ENCODE assay signal across 18 cellular contexts in the genomic region with DNA sequence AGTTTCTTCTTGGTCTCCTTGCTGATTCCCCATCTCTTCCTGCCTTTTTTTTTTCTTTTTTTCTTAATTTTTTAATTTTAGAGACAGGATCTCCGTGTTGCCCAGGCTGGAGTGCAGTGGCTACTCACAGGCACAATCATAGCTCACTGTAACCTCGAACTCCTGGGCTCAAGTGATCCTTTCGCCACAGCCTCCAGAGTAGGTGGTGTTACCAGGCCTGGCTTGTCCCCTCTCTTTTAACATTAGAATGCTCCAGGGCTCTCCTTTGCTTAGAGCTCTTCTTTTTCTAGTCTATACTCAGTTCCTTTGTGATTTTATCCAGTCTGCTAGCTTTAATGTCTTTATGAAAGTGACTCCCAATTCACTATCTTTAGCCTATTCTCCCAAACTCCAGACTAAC.
"Had no signal": no experiment of that assay in that cellular context is flagged by ENCODE, and none has a peak within 500 bp of the region (broad histone marks: within the 10 kb centered on the region; RNA-seq: fewer than 3 reads in every experiment).

No MANE protein-coding gene starts in this region.

- H3K4me3 ChIP-seq: breast epithelium, gastroesophageal sphincter, right lobe of liver, skin epidermis, tibial nerve had no signal

- H3K27ac Mint-ChIP-seq: activated naive CD8-positive, alpha-beta T cell; nephron had no signal

- H3K4me1 Mint-ChIP-seq: stimulated activated naive CD8-positive, alpha-beta T cell treated with anti-CD3 and anti-CD28 coated beads, Interleukin-15, amount 100 ng/mL, for 72 hours had no signal

- H3K27me3 ChIP-seq: breast epithelium, gastroesophageal sphincter, right lobe of liver, tibial nerve had no signal

- ATAC-seq: gastroesophageal sphincter; right lobe of liver; stimulated activated naive CD8-positive, alpha-beta T cell treated with anti-CD3 and anti-CD28 coated beads, Interleukin-15, amount 100 ng/mL, for 72 hours had no signal

- H3K9me3 ChIP-seq: breast epithelium, gastroesophageal sphincter, right lobe of liver, tibial nerve had no signal

- DNase-seq: activated CD4-positive, alpha-beta T cell treated with anti-CD3 and anti-CD28 coated beads for 1 hour; activated gamma-delta T cell treated with Interleukin-2 at 50 U/mL for 16 hours; head of caudate nucleus; nucleus accumbens; right lobe of liver; stimulated activated CD4-positive, alpha-beta T cell treated with anti-CD3 and anti-CD28 coated beads, Interleukin-1b, Interleukin-23, amount 100 ng/mL, for 48 hours; stimulated activated naive CD8-positive, alpha-beta T cell treated with anti-CD3 and anti-CD28 coated beads, Interleukin-15, amount 100 ng/mL, for 72 hours had no signal

- H3K4me1 ChIP-seq: breast epithelium, parathyroid adenoma, right lobe of liver had no signal

- H3K9me3 Mint-ChIP-seq: activated T-helper 1 cell treated with anti-CD3 and anti-CD28 coated beads, Interleukin-12 subunit alpha, Interleukin-12 subunit beta, Interleukin-2, Interleukin-4 antibody, amounts not matched to agents 30 ng/mL and 10 ng/mL and 1 ng/mL, durations not matched to agents 14 hours and 24 hours and 36 hours; central memory CD8-positive, alpha-beta T cell; nephron; stimulated activated naive CD8-positive, alpha-beta T cell treated with anti-CD3 and anti-CD28 coated beads, Interleukin-15, amount 100 ng/mL, for 72 hours had no signal

- H3K36me3 ChIP-seq: breast epithelium, right lobe of liver had no signal

- H3K4me3 Mint-ChIP-seq: activated naive CD8-positive, alpha-beta T cell; activated T-helper 1 cell treated with anti-CD3 and anti-CD28 coated beads, Interleukin-12 subunit alpha, Interleukin-12 subunit beta, Interleukin-2, Interleukin-4 antibody, amounts not matched to agents 30 ng/mL and 10 ng/mL and 1 ng/mL, durations not matched to agents 14 hours and 24 hours and 36 hours; central memory CD8-positive, alpha-beta T cell; nephron; stimulated activated naive CD8-positive, alpha-beta T cell treated with anti-CD3 and anti-CD28 coated beads, Interleukin-15, amount 100 ng/mL, for 72 hours had no signal

- H3K27me3 Mint-ChIP-seq: activated naive CD8-positive, alpha-beta T cell; central memory CD8-positive, alpha-beta T cell; stimulated activated naive CD8-positive, alpha-beta T cell treated with anti-CD3 and anti-CD28 coated beads, Interleukin-15, amount 100 ng/mL, for 72 hours had no signal

- H3K27ac ChIP-seq: breast epithelium, epithelial cell of prostate, gastroesophageal sphincter, parathyroid adenoma, right lobe of liver, skin epidermis, tibial nerve, VCaP had no signal
